Comparison of ENCODE assay signal across 1 cellular context in the genomic region with DNA sequence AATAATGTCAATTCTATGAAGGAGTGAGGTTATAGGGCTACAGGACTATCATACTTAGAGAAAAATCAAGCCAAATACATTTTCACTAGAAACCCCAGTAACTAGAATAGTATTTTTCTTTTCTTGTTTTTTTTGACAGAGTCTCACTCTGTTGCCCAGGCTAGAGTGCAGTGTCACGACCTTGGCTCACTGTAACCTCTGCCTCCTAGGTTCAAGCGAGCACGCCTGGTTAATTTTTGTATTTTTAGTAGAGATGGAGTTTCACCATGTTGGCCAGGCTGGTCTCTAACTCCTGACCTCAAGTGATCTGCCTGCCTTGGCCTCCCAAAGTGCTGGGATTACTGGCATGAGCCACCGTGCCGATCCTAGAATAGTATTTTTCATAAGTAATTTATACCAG. TPM values are rescaled to one million over a fixed set of nuclear protein-coding genes. Genes with fewer than 3 reads are reported as not detected.
"Had no signal": no experiment of that assay in that cellular context is flagged by ENCODE, and none has a peak within 500 bp of the region (broad histone marks: within the 10 kb centered on the region; RNA-seq: fewer than 3 reads in every experiment).

No MANE protein-coding gene starts in this region.

RNA-seq across cellular contexts. Expression of gene SYCP3, which starts 4.8 kb away (rescaled TPM):
- total RNA-seq: G401 had no signal
